Comparison of ENCODE assay signal across 8 cellular contexts in the genomic region with DNA sequence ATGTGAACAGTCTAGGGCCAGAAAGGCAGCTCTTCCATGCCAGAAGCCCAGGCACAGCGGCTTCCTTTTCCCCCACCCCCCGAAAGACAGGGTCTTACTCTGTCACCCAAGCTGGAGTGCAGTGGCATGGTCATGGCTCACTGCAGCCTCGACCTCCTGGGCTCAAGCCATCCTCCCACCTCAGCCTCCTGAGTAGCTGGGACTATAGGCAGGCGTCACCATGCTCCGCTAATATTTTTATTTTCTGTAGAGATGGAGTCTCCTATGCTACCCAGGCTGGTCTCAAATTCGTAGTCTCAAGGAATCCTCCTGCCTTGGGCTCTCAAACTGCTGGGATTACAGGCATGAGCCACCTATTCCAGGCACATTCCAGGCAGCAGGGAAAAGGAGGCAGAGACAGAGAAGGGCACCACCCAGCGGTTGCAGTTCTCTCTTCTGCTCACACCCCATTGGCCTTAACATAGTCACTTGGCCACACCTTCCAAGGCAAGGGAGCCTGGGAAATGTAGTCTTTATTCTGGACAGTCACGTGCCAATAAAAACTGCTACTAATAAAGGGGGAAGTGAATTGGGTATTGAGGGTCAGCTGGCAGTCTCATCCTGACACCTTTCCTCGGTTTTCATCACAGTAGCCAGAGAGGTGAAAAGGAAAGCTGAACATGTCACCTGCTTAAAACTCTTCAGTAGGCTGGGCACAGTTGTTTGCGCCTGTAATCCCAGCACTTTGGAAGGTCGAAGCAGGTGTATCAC.
DNase-seq lines count a peak whose midpoint lies in the region; ATAC-seq, FAIRE-seq and TF ChIP-seq lines count a peak whose summit lies in the region.

No MANE protein-coding gene starts in this region.

- TF ChIP-seq CTCF in left ventricle myocardium inferior (IDR thresholded peaks at IDR 0.05; ENCODE audit: borderline replicate concordance): peak; percentile 68

- no peaks in the 10 kb centered on the region for H3K9me3 Mint-ChIP-seq in activated T-cell treated with anti-CD3 and anti-CD28 coated beads, Interleukin-2, amount 50 U/mL, for 72 hours

- H3K27ac Mint-ChIP-seq in activated T-cell treated with anti-CD3 and anti-CD28 coated beads, Interleukin-2, amount 50 U/mL, for 72 hours: no peak overlapping the region

- H3K27ac ChIP-seq in left ventricle myocardium inferior (replicated peaks): no peak overlapping the region

- H3K36me3 ChIP-seq in left ventricle myocardium inferior: no peaks in the 10 kb centered on the region

- no peak for FAIRE-seq in H54 (lab: Jason Lieb, UNC)

- no peak overlapping the region for H3K4me3 ChIP-seq in left ventricle myocardium inferior

- H3K4me1 ChIP-seq in left ventricle myocardium inferior: no peaks in the 10 kb centered on the region

- H3K27me3 ChIP-seq in left ventricle myocardium inferior (ENCODE audit: low read depth): peaks cover 45% of the 10 kb centered on the region

- intact Hi-C loops in left ventricle myocardium inferior (cut with micrococcal nuclease) (loop anchor here (10.0 kb wide), 1 partner anchor 396 kb away; no protein-coding TSS in a partner anchor), sciatic nerve (cut with DNase I) (no loop called here)

- peaks cover 20% of the 10 kb centered on the region for H3K27me3 Mint-ChIP-seq in activated T-cell treated with anti-CD3 and anti-CD28 coated beads, Interleukin-2, amount 50 U/mL, for 72 hours (ENCODE audit: low read depth)

- peak; percentile 48 to 59 for ATAC-seq in activated T-cell treated with anti-CD3 and anti-CD28 coated beads, Interleukin-2, amount 50 U/mL, for 72 hours (replicated peaks in 1 of 2)
- ATAC-seq in sciatic nerve (peak; percentile 90), HG03159 (IDR thresholded peaks at IDR 0.05; ENCODE audit: unreplicated experiment) (no peak), GM19351 (IDR thresholded peaks at IDR 0.05; ENCODE audit: unreplicated experiment) (no peak)

- no peaks in the 10 kb centered on the region for H3K9me3 ChIP-seq in left ventricle myocardium inferior (replicated peaks)

- no peaks in the 10 kb centered on the region for H3K36me3 Mint-ChIP-seq in activated T-cell treated with anti-CD3 and anti-CD28 coated beads, Interleukin-2, amount 50 U/mL, for 72 hours (ENCODE audit: insufficient read depth in 2 of 2)

- TF ChIP-seq POLR2A in H54 (IDR thresholded peaks at IDR 0.05; ENCODE audit: low read depth, low read length): no peak

- H3K4me1 Mint-ChIP-seq in activated T-cell treated with anti-CD3 and anti-CD28 coated beads, Interleukin-2, amount 50 U/mL, for 72 hours (ENCODE audit: low read depth): no peaks in the 10 kb centered on the region

- DNase-seq in CD1c-positive myeloid dendritic cell (ENCODE audit: extremely low spot score) (peak; percentile 69), H54 (ENCODE audit: insufficient read length, low spot score) (peak; percentile 68), NCI-H524 treated with DMSO at 0.1 percent for 48 hours (lab: John Stamatoyannopoulos, UW) (peak; percentile 48), left ventricle myocardium inferior (peak; percentile 46), sciatic nerve (ENCODE audit: low spot score) (peak; percentile 77)
- peak; percentile 3 for DNase-seq in activated T-cell treated with anti-CD3 and anti-CD28 coated beads, Interleukin-2, amount 50 U/mL, for 72 hours

- H3K4me3 Mint-ChIP-seq in activated T-cell treated with anti-CD3 and anti-CD28 coated beads, Interleukin-2, amount 50 U/mL, for 72 hours: no peak overlapping the region

Comparison
In these comparisons a context has a peak if more than half of its experiments do, and no peak if none do; other contexts are left out.
1. DNase-seq: peak in every context shown above with its lines; median percentile 77 in sciatic nerve; 69 in CD1c-positive myeloid dendritic cell; 68 in H54; 48 in NCI-H524 treated with DMSO at 0.1 percent for 48 hours; 46 in left ventricle myocardium inferior; 3 in activated T-cell treated with anti-CD3 and anti-CD28 coated beads, Interleukin-2, amount 50 U/mL, for 72 hours.
2. ATAC-seq: peak in activated T-cell treated with anti-CD3 and anti-CD28 coated beads, Interleukin-2, amount 50 U/mL, for 72 hours (2 of 2) and sciatic nerve (single experiment); none in HG03159 (single experiment) and GM19351 (single experiment).